ENCODE assay signal across 23 cellular contexts in the genomic region with DNA sequence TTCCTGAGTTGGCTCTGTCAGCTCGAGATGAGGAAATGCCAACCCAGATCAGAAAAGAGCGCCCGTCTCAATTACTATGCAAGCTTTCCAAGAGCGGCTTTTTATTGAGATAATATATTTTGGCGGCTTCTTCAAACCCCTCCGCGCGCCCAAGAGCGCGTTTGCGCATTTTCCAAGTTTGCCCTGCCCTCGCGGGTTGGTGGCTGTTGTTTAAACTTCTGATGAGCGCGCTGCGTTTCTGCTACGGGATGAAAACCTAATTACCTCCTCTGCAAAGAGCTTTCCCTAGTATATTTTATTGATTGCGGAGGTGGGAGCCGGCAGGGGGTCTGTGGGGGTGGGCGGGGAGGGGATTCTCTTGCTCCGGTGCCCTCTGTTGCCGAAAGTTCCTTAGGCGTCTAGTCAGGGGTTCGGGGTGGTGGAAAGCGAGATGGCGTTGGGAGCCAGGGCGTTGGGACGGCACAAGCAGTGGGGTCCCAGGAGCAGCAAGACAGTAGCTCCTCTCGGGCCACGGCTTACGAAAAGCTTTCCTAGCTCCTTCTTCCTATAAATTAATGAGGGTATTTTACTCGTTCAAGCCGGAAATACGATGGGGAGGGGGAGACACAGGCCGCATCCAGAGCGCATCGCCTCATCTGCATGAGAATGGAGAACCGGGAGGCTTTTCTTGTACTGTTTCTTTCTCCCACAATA. TPM values are rescaled to one million over a fixed set of nuclear protein-coding genes. Genes with fewer than 3 reads are reported as not detected.
DNase-seq lines count a peak whose midpoint lies in the region; ATAC-seq and TF ChIP-seq lines count a peak whose summit lies in the region.
"Had no signal": no experiment of that assay in that cellular context is flagged by ENCODE, and none has a peak within 500 bp of the region (broad histone marks: within the 10 kb centered on the region; RNA-seq: fewer than 3 reads in every experiment).

No MANE protein-coding gene starts in this region.

- H3K79me1 ChIP-seq in H9 (ENCODE audit: insufficient read depth, low read depth, low read length, poor library complexity, severe bottlenecking) (no peaks in the 10 kb centered on the region), neuronal stem cell (ENCODE audit: low read depth, low read length) (no peaks in the 10 kb centered on the region)

- H2BK15ac ChIP-seq in H9 (ENCODE audit: low read depth, low read length) (no peak overlapping the region), neuronal stem cell (ENCODE audit: low read length) (no peak overlapping the region)

- no peaks in the 10 kb centered on the region for H3K79me2 ChIP-seq in H9 (ENCODE audit: insufficient read depth, low read length)

- no peak overlapping the region for H2BK120ac ChIP-seq in H9 (ENCODE audit: low read depth, low read length, poor library complexity, severe bottlenecking)
- H2BK120ac ChIP-seq in neuronal stem cell (ENCODE audit: low read depth, low read length), result no peak overlapping the region

- no peak overlapping the region for H3K27ac ChIP-seq in H9 (ENCODE audit: insufficient read length, low read depth, low read length)
- H3K27ac ChIP-seq in neuronal stem cell (replicated peaks; ENCODE audit: low read length), result no peak overlapping the region
- H3K27ac ChIP-seq in substantia nigra (ENCODE audit: low read depth, low read length, poor library complexity, severe bottlenecking), result no peak overlapping the region
- H3K27ac ChIP-seq: esophagus squamous epithelium, GM23248, right atrium auricular region, RWPE1, thyroid gland had no signal

- H2AK5ac ChIP-seq in H9 (ENCODE audit: insufficient read length, low read length), result no peak overlapping the region
- no peak overlapping the region for H2AK5ac ChIP-seq in neuronal stem cell (ENCODE audit: low read depth, low read length)

- no peak overlapping the region for H2BK5ac ChIP-seq in H9 (ENCODE audit: insufficient read length, low read length)
- H2BK5ac ChIP-seq in neuronal stem cell (ENCODE audit: low read length), result no peak overlapping the region

- peaks cover 96% of the 10 kb centered on the region for H3K27me3 Mint-ChIP-seq in H9 (ENCODE audit: low read depth)

- peak; percentile 64 for DNase-seq in H9
- peak; percentile 57 for DNase-seq in NT2/D1 (ENCODE audit: low read depth, low spot score)
- no peak for DNase-seq in neuronal stem cell (ENCODE audit: low spot score)
- no peak for DNase-seq in substantia nigra (lab: John Stamatoyannopoulos, UW)
- DNase-seq in GOT3 (lab: John Stamatoyannopoulos, UW), result no peak
- DNase-seq: activated naive CD4-positive, alpha-beta T cell; activated T-cell treated with anti-CD3 and anti-CD28 coated beads, Interleukin-2, amount 50 U/mL, for 24 hours; esophagus squamous epithelium; GM23248; left colon; NCI-H1694; NCI-H2171 treated with DMSO at 0.1 percent for 48 hours; NCI-H774; stimulated activated naive CD8-positive, alpha-beta T cell treated with anti-CD3 and anti-CD28 coated beads, Interleukin-15, Interleukin-2, amounts not matched to agents 100 U/mL and 50 U/mL, for 24 hours; thyroid gland had no signal

- H3K56ac ChIP-seq in H9 (ENCODE audit: insufficient read length, low read depth, low read length), result no peak overlapping the region

- no peak overlapping the region for H2AFZ ChIP-seq in H9 (ENCODE audit: low read length)
- peak overlapping the region; percentile 83 for H2AFZ ChIP-seq in neuronal stem cell (ENCODE audit: low read length)
- H2AFZ ChIP-seq: GM23248 had no signal

- no peaks in the 10 kb centered on the region for H4K20me1 ChIP-seq in H9 (ENCODE audit: control insufficient read depth, insufficient read depth, insufficient read length)

- H3K4me1 ChIP-seq in H9 (ENCODE audit: insufficient read depth, low read length) (peaks cover 2% of the 10 kb centered on the region; the same call in 1 of the 2 replicates), NT2/D1 (ENCODE audit: insufficient read depth, insufficient read length) (no peaks in the 10 kb centered on the region), iPS-15b (ENCODE audit: control insufficient read depth, insufficient read depth, low read length) (peaks cover 14% of the 10 kb centered on the region), neuronal stem cell (ENCODE audit: control insufficient read depth in 2 of 2, insufficient read depth in 1 of 2, low read depth in 1 of 2, low read length in 2 of 2) (peaks cover 16 to 18% of the 10 kb centered on the region in 2 donors)

- H3K36me3 ChIP-seq in NT2/D1 (ENCODE audit: insufficient read depth, insufficient read length, low read length), result no peaks in the 10 kb centered on the region
- H3K36me3 ChIP-seq in iPS-15b (ENCODE audit: control insufficient read depth, insufficient read depth, low read length), result no peaks in the 10 kb centered on the region
- no peaks in the 10 kb centered on the region for H3K36me3 ChIP-seq in neuronal stem cell (replicated peaks in 1 of 2; ENCODE audit: control insufficient read depth in 2 of 2, insufficient read depth in 2 of 2, low read length in 2 of 2)
- H3K36me3 ChIP-seq: esophagus squamous epithelium, right atrium auricular region, thyroid gland had no signal

- H3K9ac ChIP-seq in H9 (ENCODE audit: extremely low read depth, insufficient read length, low read length), result no peak overlapping the region
- no peak overlapping the region for H3K9ac ChIP-seq in NT2/D1 (ENCODE audit: insufficient read length, low read depth)
- H3K9ac ChIP-seq in iPS-15b (ENCODE audit: low read depth, low read length), result no peak overlapping the region
- H3K9ac ChIP-seq in neuronal stem cell (ENCODE audit: low read depth, low read length, poor library complexity), result no peak overlapping the region
- H3K9ac ChIP-seq: GM23248 had no signal

- H3K4ac ChIP-seq in H9 (ENCODE audit: low read depth, low read length) (no peak overlapping the region), neuronal stem cell (ENCODE audit: low read length) (no peak overlapping the region)

- H3K9me3 ChIP-seq in H9 (ENCODE audit: control insufficient read depth, low read depth, low read length) (no peaks in the 10 kb centered on the region), NT2/D1 (ENCODE audit: insufficient read depth, low read length) (no peaks in the 10 kb centered on the region), iPS-15b (ENCODE audit: control insufficient read depth, insufficient read depth, low read length) (no peaks in the 10 kb centered on the region), neuronal stem cell (replicated peaks in 1 of 2; ENCODE audit: control insufficient read depth in 2 of 2, insufficient read depth in 1 of 2, low read depth in 1 of 2, low read length in 2 of 2) (no peaks in the 10 kb centered on the region)
- H3K9me3 ChIP-seq: right atrium auricular region, thyroid gland had no signal

- H3K4me3 Mint-ChIP-seq in H9, result peak overlapping the region; percentile 71 to 90
- H3K4me3 Mint-ChIP-seq: activated T-cell treated with anti-CD3 and anti-CD28 coated beads, Interleukin-2, amount 50 U/mL, for 24 hours; T-helper 1 cell treated with Interleukin-12 subunit alpha and Interleukin-12 subunit beta and Interleukin-4 antibody, amounts not matched to agents 30 μg/mL and 1 μg/mL, for 36 hours had no signal

- H4K5ac ChIP-seq in H9 (ENCODE audit: insufficient read length, low read depth, low read length), result no peak overlapping the region

- peaks cover 0 to 3% of the 10 kb centered on the region in 2 experiments; a peak in 1 of 5 replicates for H3K9me3 Mint-ChIP-seq in H9

- no peaks in the 10 kb centered on the region for H3K36me3 Mint-ChIP-seq in H9 (ENCODE audit: insufficient read depth in 1 of 3, low read depth in 3 of 3)

- H4K91ac ChIP-seq in H9 (ENCODE audit: insufficient read length, low read depth, low read length) (no peak overlapping the region), neuronal stem cell (ENCODE audit: low read depth, low read length, poor library complexity) (no peak overlapping the region)

- H3K27me3 ChIP-seq in H9 (ENCODE audit: insufficient read depth, low read length) (peaks cover 45% of the 10 kb centered on the region; the same call in 1 of the 2 replicates), NT2/D1 (ENCODE audit: insufficient read depth, insufficient read length) (peaks cover 93% of the 10 kb centered on the region), iPS-15b (ENCODE audit: control insufficient read depth, insufficient read depth, low read length) (peaks cover 89% of the 10 kb centered on the region), neuronal stem cell (ENCODE audit: control insufficient read depth in 3 of 3, insufficient read depth in 3 of 3, low read depth in 1 of 3, low read length in 3 of 3) (peaks cover 7 to 96% (median 69%) of the 10 kb centered on the region in 3 experiments)

- H2BK20ac ChIP-seq in H9 (ENCODE audit: low read depth, low read length, poor library complexity, severe bottlenecking), result no peak overlapping the region

- H3K4me2 ChIP-seq in H9 (ENCODE audit: insufficient read depth, insufficient read length, low read length), result peak overlapping the region; percentile 59
- peak overlapping the region; percentile 99 for H3K4me2 ChIP-seq in neuronal stem cell (ENCODE audit: insufficient read depth, low read length, poor library complexity, severe bottlenecking)

- H3K27ac Mint-ChIP-seq in H9, result peak overlapping the region in 2 of 3 experiments; percentile 57 to 65; a peak in 1 of 7 replicates
- H3K27ac Mint-ChIP-seq: CD14-positive monocyte had no signal

- H3K14ac ChIP-seq in H9 (ENCODE audit: insufficient read depth, low read length) (no peak overlapping the region), neuronal stem cell (ENCODE audit: low read length) (no peak overlapping the region)

- peaks cover 46 to 47% of the 10 kb centered on the region in 2 experiments for H3K4me1 Mint-ChIP-seq in H9

- no peak overlapping the region for H3T11ph ChIP-seq in H9 (ENCODE audit: low read length)

- H3K4me3 ChIP-seq in NT2/D1 (ENCODE audit: insufficient read length, low read depth), result peak overlapping the region; percentile 34
- peak overlapping the region; percentile 70 for H3K4me3 ChIP-seq in iPS-15b (ENCODE audit: low read depth, low read length)
- H3K4me3 ChIP-seq in neuronal stem cell (ENCODE audit: low read length in 2 of 2), result peak overlapping the region; percentile 35 to 78
- H3K4me3 ChIP-seq: GM23248, right atrium auricular region, thyroid gland had no signal

- ATAC-seq in HG02678 (IDR thresholded peaks at IDR 0.05; ENCODE audit: unreplicated experiment) (no peak), GM18519 (IDR thresholded peaks at IDR 0.05; ENCODE audit: low FRiP score, unreplicated experiment) (no peak)
- ATAC-seq: left colon had no signal

- TF ChIP-seq CTCF in H9 (conservative IDR thresholded peaks at IDR 0.05), result no peak

- no CpG with 5 or more reads among the region's 38 CpGs for WGBS in H9 (ENCODE audit: extremely low coverage, insufficient read length, low lambda C conversion rate)
- WGBS in neuronal stem cell (ENCODE audit: extremely low coverage in 2 of 2, insufficient read length in 2 of 2, insufficient replicate concordance in 1 of 2), 2 donors, result no CpG with 5 or more reads among the region's 38 CpGs

- H3K18ac ChIP-seq in H9 (ENCODE audit: insufficient read length, low read depth, low read length), result no peak overlapping the region
- no peak overlapping the region for H3K18ac ChIP-seq in neuronal stem cell (ENCODE audit: low read length)

- peaks cover 40% of the 10 kb centered on the region for H3K23me2 ChIP-seq in H9 (ENCODE audit: insufficient read length, low read depth, low read length, poor library complexity, severe bottlenecking)

- H3K23ac ChIP-seq in H9 (ENCODE audit: insufficient read length, low read depth, low read length) (no peak overlapping the region), neuronal stem cell (ENCODE audit: low read depth, low read length, poor library complexity) (no peak overlapping the region)

- H2BK12ac ChIP-seq in H9 (ENCODE audit: insufficient read length, low read depth, low read length) (no peak overlapping the region), neuronal stem cell (ENCODE audit: low read length) (no peak overlapping the region)

- no peak overlapping the region for H4K8ac ChIP-seq in H9 (replicated peaks; ENCODE audit: insufficient read length, low read depth, low read length)
- no peak overlapping the region for H4K8ac ChIP-seq in neuronal stem cell (ENCODE audit: low read depth, low read length)

RNA-seq across cellular contexts. Expression of a gene that starts 8.3 kb away (rescaled TPM):
- total RNA-seq in H9 (2021), result 0.11 and 0.15 TPM in 2 replicates
- 0.01 TPM for polyA plus RNA-seq in neuronal stem cell (2013, experiment 1 of 2)
- not detected for polyA plus RNA-seq in neuronal stem cell (2013, experiment 2 of 2)
- total RNA-seq: esophagus squamous epithelium, GM23248, left colon, osteocyte, right atrium auricular region, thyroid gland had no signal
- polyA plus RNA-seq: CD14-positive monocyte, GM23248 had no signal

Comparison
In these comparisons a context has a peak if more than half of its experiments do, and no peak if none do; other contexts are left out.
1. DNase-seq: peak in H9 (single experiment) and NT2/D1 (single experiment); none in neuronal stem cell (single experiment), substantia nigra (0 of 49) and GOT3 (single experiment).
2. Peak in every context shown above with its lines, with median percentiles within 50 percentile points of each other: H3K4me3 ChIP-seq.